ENCODE assay signal across 8 cellular contexts in the genomic region with DNA sequence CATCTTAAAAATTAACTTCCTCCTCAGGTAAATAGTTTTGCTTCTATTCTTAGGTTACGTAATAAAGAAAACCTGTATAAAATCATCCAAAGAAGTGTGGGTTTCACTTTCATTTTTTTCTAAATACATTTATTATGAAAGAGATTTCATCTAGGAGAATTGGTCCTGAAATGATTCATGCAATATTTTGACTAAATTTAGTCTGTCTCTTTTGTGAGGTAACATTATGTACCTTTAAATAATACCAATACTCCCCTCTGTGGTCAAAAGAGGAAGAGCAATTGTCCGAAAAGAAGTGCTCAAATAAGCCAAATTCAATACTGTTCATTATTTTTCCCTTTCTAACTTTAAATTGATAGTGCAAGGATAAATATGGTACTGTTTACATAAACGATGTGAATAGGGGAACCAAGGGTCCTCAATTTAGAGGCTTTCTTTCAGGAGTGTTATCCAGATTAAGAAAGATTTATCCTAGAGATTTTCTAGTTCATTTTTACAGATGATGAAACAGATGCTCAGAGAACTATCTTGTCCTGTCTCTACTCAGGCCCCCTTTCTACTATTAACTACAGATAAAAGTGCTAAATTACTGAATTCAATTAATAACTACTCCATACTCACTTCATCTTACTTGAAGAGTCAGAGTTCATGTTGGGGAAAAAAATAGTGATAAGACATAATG.
DNase-seq lines count a peak whose midpoint lies in the region; ATAC-seq lines count a peak whose summit lies in the region.

No MANE protein-coding gene starts in this region.

- peak; percentile 54 for ATAC-seq in GM18499 (IDR thresholded peaks at IDR 0.05; ENCODE audit: insufficient read depth, unreplicated experiment)
- peak; percentile 54 for ATAC-seq in HG03460 (IDR thresholded peaks at IDR 0.05; ENCODE audit: unreplicated experiment)
- ATAC-seq in GM21447 (IDR thresholded peaks at IDR 0.05; ENCODE audit: unreplicated experiment): no peak

- DNase-seq in AML-193 (lab: John Stamatoyannopoulos, UW): peak; percentile 42 to 43
- peak; percentile 18 to 27 for DNase-seq in SHP77 (lab: John Stamatoyannopoulos, UW)
- peak; percentile 79 for DNase-seq in fibroblast of peridontal ligament (ENCODE audit: extremely low read depth)
- DNase-seq in pons (ENCODE audit: low spot score): peak; percentile 83
- DNase-seq in islet precursor cell: no peak
